ENCODE assay signal across 1 cellular context in genomic region chr19:3721131-3721899, GRCh38.
TF ChIP-seq lines count a peak whose summit lies in the region.

No MANE protein-coding gene starts in this region.

TF ChIP-seq in HepG2, 621 proteins besides CTCF, POLR2A, EP300 and RAD21 (continued from another document and continues in another):
- TF ChIP-seq ZNF18 (CRISPR knock-in tag; IDR thresholded peaks at IDR 0.05; ENCODE audit: insufficient replicate concordance) = no peak
- 0 out of 4 replicates have a peak, but pooled peaks of 1 of the 2 experiments have one; percentile 16 for TF ChIP-seq NR2F1 (CRISPR knock-in tag; IDR thresholded peaks at IDR 0.05)
- TF ChIP-seq ZNF121 (CRISPR knock-in tag; IDR thresholded peaks at IDR 0.05) = 0 out of 2 replicates have a peak, but pooled peaks have one; percentile 14
- TF ChIP-seq CEBPB (IDR thresholded peaks at IDR 0.05; ENCODE audit: borderline replicate concordance, low read depth, low read length) = no peak
- TF ChIP-seq SMARCC2 (IDR thresholded peaks at IDR 0.05) = no peak
- 0 out of 2 replicates have a peak, but pooled peaks have one; percentile 17 for TF ChIP-seq SP5 (CRISPR knock-in tag; IDR thresholded peaks at IDR 0.05; ENCODE audit: borderline replicate concordance, low read depth)
- TF ChIP-seq BCLAF1 (IDR thresholded peaks at IDR 0.05) = no peak
- TF ChIP-seq SALL2 (CRISPR knock-in tag; IDR thresholded peaks at IDR 0.05) = no peak
- 0 out of 2 replicates have a peak, but pooled peaks have one; percentile 47 for TF ChIP-seq SPEN (CRISPR knock-in tag; IDR thresholded peaks at IDR 0.05; ENCODE audit: low read depth)
- no peak; the same call in 1 of the 2 replicates for TF ChIP-seq ZMYM4 (CRISPR knock-in tag; IDR thresholded peaks at IDR 0.05)
- TF ChIP-seq ZSCAN9 (CRISPR knock-in tag; IDR thresholded peaks at IDR 0.05; ENCODE audit: borderline replicate concordance) = 0 out of 2 replicates have a peak, but pooled peaks have one; percentile 36
- peak; percentile 63; the same call in 1 of the 2 replicates for TF ChIP-seq TBX2 (CRISPR knock-in tag; IDR thresholded peaks at IDR 0.05; ENCODE audit: borderline replicate concordance)
- no peak for TF ChIP-seq ZNF367 (CRISPR knock-in tag; IDR thresholded peaks at IDR 0.05; ENCODE audit: borderline replicate concordance)
- no peak for TF ChIP-seq ZBED4 (CRISPR knock-in tag; IDR thresholded peaks at IDR 0.05; ENCODE audit: borderline replicate concordance)
- TF ChIP-seq ZNF704 (CRISPR knock-in tag; IDR thresholded peaks at IDR 0.05; ENCODE audit: borderline replicate concordance) = 0 out of 2 replicates have a peak, but pooled peaks have one; percentile 41
- no peak for TF ChIP-seq ZNF441 (CRISPR knock-in tag; IDR thresholded peaks at IDR 0.05; ENCODE audit: borderline replicate concordance)
- TF ChIP-seq ARNT2 (CRISPR knock-in tag; IDR thresholded peaks at IDR 0.05; ENCODE audit: low read depth) = no peak
- peak; percentile 66 for TF ChIP-seq ZNF574 (CRISPR knock-in tag; IDR thresholded peaks at IDR 0.05)
- TF ChIP-seq ZBTB10 (CRISPR knock-in tag; IDR thresholded peaks at IDR 0.05; ENCODE audit: borderline replicate concordance) = no peak
- TF ChIP-seq NRL (CRISPR knock-in tag; IDR thresholded peaks at IDR 0.05; ENCODE audit: borderline replicate concordance) = no peak
- no peak for TF ChIP-seq SRF (IDR thresholded peaks at IDR 0.05; ENCODE audit: low read depth, low read length)
- TF ChIP-seq PREB (CRISPR knock-in tag; IDR thresholded peaks at IDR 0.05) = no peak
- no peak for TF ChIP-seq ZFP41 (CRISPR knock-in tag; IDR thresholded peaks at IDR 0.05; ENCODE audit: borderline replicate concordance)
- TF ChIP-seq YY1 (IDR thresholded peaks at IDR 0.05; ENCODE audit: insufficient read depth, insufficient replicate concordance, low read depth, low read length) = peak; percentile 83
- TF ChIP-seq TBX3 (IDR thresholded peaks at IDR 0.05; ENCODE audit: borderline replicate concordance) = peak; percentile 22; the same call in 1 of the 2 replicates
- TF ChIP-seq ZNF275 (CRISPR knock-in tag; IDR thresholded peaks at IDR 0.05; ENCODE audit: borderline replicate concordance) = no peak
- no peak for TF ChIP-seq FOSL1 (CRISPR knock-in tag; IDR thresholded peaks at IDR 0.05; ENCODE audit: borderline replicate concordance)
- TF ChIP-seq MBD4 (IDR thresholded peaks at IDR 0.05; ENCODE audit: borderline replicate concordance, low read length) = no peak
- no peak for TF ChIP-seq ATF6 (CRISPR knock-in tag; conservative IDR thresholded peaks at IDR 0.05)
- no peak for TF ChIP-seq ZNF10 (CRISPR knock-in tag; IDR thresholded peaks at IDR 0.05; ENCODE audit: borderline replicate concordance, low read depth)
- no peak for TF ChIP-seq FOXP1 (IDR thresholded peaks at IDR 0.05)
- no peak for TF ChIP-seq FOXP1 (CRISPR knock-in tag; IDR thresholded peaks at IDR 0.05)
- TF ChIP-seq RBFOX2 (IDR thresholded peaks at IDR 0.05; ENCODE audit: low read depth, low read length) = no peak
- TF ChIP-seq ZNF296 (CRISPR knock-in tag; conservative IDR thresholded peaks at IDR 0.05) = no peak
- 0 out of 2 replicates have a peak, but pooled peaks have one; percentile 44 for TF ChIP-seq ZNF790 (CRISPR knock-in tag; IDR thresholded peaks at IDR 0.05; ENCODE audit: borderline replicate concordance)
- no peak for TF ChIP-seq ZNF703 (CRISPR knock-in tag; IDR thresholded peaks at IDR 0.05; ENCODE audit: borderline replicate concordance)
- TF ChIP-seq NCOR1 (IDR thresholded peaks at IDR 0.05; ENCODE audit: borderline replicate concordance, low read length) = no peak
- TF ChIP-seq ZNF12 (CRISPR knock-in tag; IDR thresholded peaks at IDR 0.05) = no peak
- no peak for TF ChIP-seq KAT8 (CRISPR knock-in tag; IDR thresholded peaks at IDR 0.05)
- TF ChIP-seq ISL2 (CRISPR knock-in tag; IDR thresholded peaks at IDR 0.05) = peak; percentile 61
- 0 out of 2 replicates have a peak, but pooled peaks have one; percentile 16 for TF ChIP-seq NFYB (CRISPR knock-in tag; IDR thresholded peaks at IDR 0.05)
- peak; percentile 46; the same call in 1 of the 2 replicates for TF ChIP-seq POLR2G (IDR thresholded peaks at IDR 0.05; ENCODE audit: low read depth, low read length)
